In genomic region chr21:39186676-39187075, GRCh38 we compare ENCODE assay signal across 2 cellular contexts.
TF ChIP-seq lines count a peak whose summit lies in the region.

No MANE protein-coding gene starts in this region.

TF ChIP-seq in HEK293, 187 proteins besides CTCF, POLR2A, EP300 and RAD21:
- no peak for TF ChIP-seq ZNF561 (tag by site-specific recombination; IDR thresholded peaks at IDR 0.05; ENCODE audit: borderline replicate concordance)
- TF ChIP-seq ZNF350 (tag by site-specific recombination; IDR thresholded peaks at IDR 0.05) = no peak
- TF ChIP-seq ZNF549 (tag by site-specific recombination; IDR thresholded peaks at IDR 0.05) = no peak
- TF ChIP-seq ZNF510 (tag by site-specific recombination; IDR thresholded peaks at IDR 0.05; ENCODE audit: insufficient replicate concordance) = no peak
- TF ChIP-seq BCL11B (tag by site-specific recombination; IDR thresholded peaks at IDR 0.05; ENCODE audit: low read depth) = no peak
- TF ChIP-seq WT1 (tag by site-specific recombination; IDR thresholded peaks at IDR 0.05) = 0 out of 2 replicates have a peak, but pooled peaks have one; percentile 38
- no peak for TF ChIP-seq ZNF529 (tag by site-specific recombination; IDR thresholded peaks at IDR 0.05; ENCODE audit: insufficient replicate concordance)
- 0 out of 2 replicates have a peak, but pooled peaks have one; percentile 12 for TF ChIP-seq KLF8 (tag by site-specific recombination; IDR thresholded peaks at IDR 0.05)
- 0 out of 2 replicates have a peak, but pooled peaks have one; percentile 7 for TF ChIP-seq EGR2 (tag by site-specific recombination; IDR thresholded peaks at IDR 0.05; ENCODE audit: low read depth)

TF ChIP-seq in GM12878, 131 proteins besides CTCF, POLR2A, EP300 and RAD21:
- TF ChIP-seq NBN (IDR thresholded peaks at IDR 0.05) = no peak
- no peak for TF ChIP-seq TARDBP (IDR thresholded peaks at IDR 0.05; ENCODE audit: borderline replicate concordance)
- TF ChIP-seq HDAC2 (IDR thresholded peaks at IDR 0.05) = no peak
- TF ChIP-seq, protein P1, sequence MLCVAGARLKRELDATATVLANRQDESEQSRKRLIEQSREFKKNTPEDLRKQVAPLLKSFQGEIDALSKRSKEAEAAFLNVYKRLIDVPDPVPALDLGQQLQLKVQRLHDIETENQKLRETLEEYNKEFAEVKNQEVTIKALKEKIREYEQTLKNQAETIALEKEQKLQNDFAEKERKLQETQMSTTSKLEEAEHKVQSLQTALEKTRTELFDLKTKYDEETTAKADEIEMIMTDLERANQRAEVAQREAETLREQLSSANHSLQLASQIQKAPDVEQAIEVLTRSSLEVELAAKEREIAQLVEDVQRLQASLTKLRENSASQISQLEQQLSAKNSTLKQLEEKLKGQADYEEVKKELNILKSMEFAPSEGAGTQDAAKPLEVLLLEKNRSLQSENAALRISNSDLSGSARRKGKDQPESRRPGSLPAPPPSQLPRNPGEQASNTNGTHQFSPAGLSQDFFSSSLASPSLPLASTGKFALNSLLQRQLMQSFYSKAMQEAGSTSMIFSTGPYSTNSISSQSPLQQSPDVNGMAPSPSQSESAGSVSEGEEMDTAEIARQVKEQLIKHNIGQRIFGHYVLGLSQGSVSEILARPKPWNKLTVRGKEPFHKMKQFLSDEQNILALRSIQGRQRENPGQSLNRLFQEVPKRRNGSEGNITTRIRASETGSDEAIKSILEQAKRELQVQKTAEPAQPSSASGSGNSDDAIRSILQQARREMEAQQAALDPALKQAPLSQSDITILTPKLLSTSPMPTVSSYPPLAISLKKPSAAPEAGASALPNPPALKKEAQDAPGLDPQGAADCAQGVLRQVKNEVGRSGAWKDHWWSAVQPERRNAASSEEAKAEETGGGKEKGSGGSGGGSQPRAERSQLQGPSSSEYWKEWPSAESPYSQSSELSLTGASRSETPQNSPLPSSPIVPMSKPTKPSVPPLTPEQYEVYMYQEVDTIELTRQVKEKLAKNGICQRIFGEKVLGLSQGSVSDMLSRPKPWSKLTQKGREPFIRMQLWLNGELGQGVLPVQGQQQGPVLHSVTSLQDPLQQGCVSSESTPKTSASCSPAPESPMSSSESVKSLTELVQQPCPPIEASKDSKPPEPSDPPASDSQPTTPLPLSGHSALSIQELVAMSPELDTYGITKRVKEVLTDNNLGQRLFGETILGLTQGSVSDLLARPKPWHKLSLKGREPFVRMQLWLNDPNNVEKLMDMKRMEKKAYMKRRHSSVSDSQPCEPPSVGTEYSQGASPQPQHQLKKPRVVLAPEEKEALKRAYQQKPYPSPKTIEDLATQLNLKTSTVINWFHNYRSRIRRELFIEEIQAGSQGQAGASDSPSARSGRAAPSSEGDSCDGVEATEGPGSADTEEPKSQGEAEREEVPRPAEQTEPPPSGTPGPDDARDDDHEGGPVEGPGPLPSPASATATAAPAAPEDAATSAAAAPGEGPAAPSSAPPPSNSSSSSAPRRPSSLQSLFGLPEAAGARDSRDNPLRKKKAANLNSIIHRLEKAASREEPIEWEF (IDR thresholded peaks at IDR 0.05; ENCODE audit: insufficient replicate concordance, low read depth, low read length) = no peak
- TF ChIP-seq HDAC6 (IDR thresholded peaks at IDR 0.05; ENCODE audit: unreplicated experiment) = no peak
- no peak for TF ChIP-seq SREBF1 (IDR thresholded peaks at IDR 0.05; ENCODE audit: low read length)
- TF ChIP-seq TAF1 (IDR thresholded peaks at IDR 0.05; ENCODE audit: borderline replicate concordance, low read depth, low read length) = no peak
- TF ChIP-seq ZNF384 (IDR thresholded peaks at IDR 0.05; ENCODE audit: borderline replicate concordance, low read depth, low read length) = no peak
- TF ChIP-seq, protein P2, sequence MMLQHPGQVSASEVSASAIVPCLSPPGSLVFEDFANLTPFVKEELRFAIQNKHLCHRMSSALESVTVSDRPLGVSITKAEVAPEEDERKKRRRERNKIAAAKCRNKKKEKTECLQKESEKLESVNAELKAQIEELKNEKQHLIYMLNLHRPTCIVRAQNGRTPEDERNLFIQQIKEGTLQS (IDR thresholded peaks at IDR 0.05; ENCODE audit: borderline replicate concordance, extremely low read depth, low read depth, low read length) = no peak
- TF ChIP-seq CHD4 (IDR thresholded peaks at IDR 0.05) = no peak
- TF ChIP-seq SRF (IDR thresholded peaks at IDR 0.05; ENCODE audit: low read depth in 2 of 2, low read length in 2 of 2) = no peak
- TF ChIP-seq MLLT1 (IDR thresholded peaks at IDR 0.05) = no peak
- TF ChIP-seq GABPA (IDR thresholded peaks at IDR 0.05; ENCODE audit: low read depth) = no peak
